ENCODE assay signal across 8 cellular contexts in genomic region chr5:53779541-53779981, GRCh38.
DNase-seq lines count a peak whose midpoint lies in the region; ATAC-seq and TF ChIP-seq lines count a peak whose summit lies in the region.

No MANE protein-coding gene starts in this region.

- ATAC-seq in HG03135 (IDR thresholded peaks at IDR 0.05; ENCODE audit: unreplicated experiment) (peak; percentile 48), HG03045 (IDR thresholded peaks at IDR 0.05; ENCODE audit: unreplicated experiment) (no peak)

- no peak for TF ChIP-seq CTCF in osteoblast (IDR thresholded peaks at IDR 0.05; ENCODE audit: extremely low read depth, low read depth, low read length)

- no peaks in the 10 kb centered on the region for H3K27me3 ChIP-seq in osteoblast (ENCODE audit: insufficient read depth, low read length)

- H3K79me2 ChIP-seq in osteoblast (ENCODE audit: insufficient read depth, low read length): no peaks in the 10 kb centered on the region

- no peak overlapping the region for H3K27ac ChIP-seq in osteoblast (ENCODE audit: low read depth, low read length)

- H3K4me3 ChIP-seq in osteoblast (ENCODE audit: insufficient read depth, low read length): peak overlapping the region; percentile 31

- peak overlapping the region; percentile 97 for H2AFZ ChIP-seq in osteoblast (ENCODE audit: low read length)

- H3K9me3 ChIP-seq in osteoblast (ENCODE audit: low read depth, low read length): no peaks in the 10 kb centered on the region

- H4K20me1 ChIP-seq in osteoblast (ENCODE audit: insufficient read depth, low read length): no peaks in the 10 kb centered on the region

- peaks cover 7% of the 10 kb centered on the region for H3K4me1 ChIP-seq in osteoblast (ENCODE audit: insufficient read depth, low read length)

- peak overlapping the region; percentile 35 for H3K4me2 ChIP-seq in osteoblast (ENCODE audit: insufficient read depth, low read length)

- DNase-seq in NCI-H146 (lab: John Stamatoyannopoulos, UW): peak; percentile 6
- no peak for DNase-seq in NCI-H146 treated with DMSO at 0.1 percent for 48 hours (lab: John Stamatoyannopoulos, UW; ENCODE audit: unreplicated experiment)
- peak; percentile 52 for DNase-seq in amniotic epithelial cell (ENCODE audit: low read depth)
- DNase-seq in osteoblast (ENCODE audit: insufficient read length, low spot score, missing footprints): peak; percentile 86
- DNase-seq in GOT3 (lab: John Stamatoyannopoulos, UW): no peak
- no peak for DNase-seq in NK-92 (lab: John Stamatoyannopoulos, UW; ENCODE audit: unreplicated experiment)

- no peaks in the 10 kb centered on the region for H3K36me3 ChIP-seq in osteoblast (ENCODE audit: insufficient read depth, low read length)

Comparison
In these comparisons a context has a peak if more than half of its experiments do, and no peak if none do; other contexts are left out.
1. DNase-seq: peak in NCI-H146 (single experiment), amniotic epithelial cell (single experiment) and osteoblast (single experiment); none in NCI-H146 treated with DMSO at 0.1 percent for 48 hours (single experiment), GOT3 (single experiment) and NK-92 (single experiment).